20 cellular contexts compared by ENCODE assay signal in the genomic region with DNA sequence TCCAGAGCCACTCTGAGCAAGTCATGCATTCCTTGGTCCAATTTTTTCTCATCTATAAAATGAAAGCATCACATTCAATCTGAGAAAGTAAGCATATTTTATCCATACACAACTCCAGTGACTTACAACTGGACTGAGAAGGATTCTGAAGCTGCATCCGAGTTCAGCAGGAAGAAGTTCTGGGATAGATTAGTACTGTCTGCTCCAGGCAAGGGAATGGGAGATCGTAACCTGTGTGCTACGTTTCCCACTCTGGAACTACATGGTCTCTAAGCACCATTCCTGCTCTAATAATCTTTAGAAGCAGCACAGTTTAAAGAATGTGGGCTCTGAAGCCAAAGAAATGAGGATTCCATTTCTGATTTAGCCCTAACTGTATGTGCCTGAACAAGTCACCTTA.
"Had no signal": no experiment of that assay in that cellular context is flagged by ENCODE, and none has a peak within 500 bp of the region (broad histone marks: within the 10 kb centered on the region; RNA-seq: fewer than 3 reads in every experiment).

No MANE protein-coding gene starts in this region.

- H3K79me2 ChIP-seq: parathyroid adenoma had no signal

- H3K27me3 ChIP-seq: neural progenitor cell, ovary, right lobe of liver, sigmoid colon, thyroid gland, tibial nerve, upper lobe of left lung, vagina had no signal

- H3K9me3 ChIP-seq: ovary, psoas muscle, right lobe of liver, sigmoid colon, stomach, thoracic aorta, thyroid gland, tibial nerve, upper lobe of left lung, vagina had no signal

- H2AFZ ChIP-seq: neural progenitor cell, parathyroid adenoma had no signal

- DNase-seq: occipital lobe; ovary; psoas muscle; right lobe of liver; sigmoid colon; small intestine; stimulated activated CD4-positive, alpha-beta T cell treated with anti-CD3 and anti-CD28 coated beads, Interleukin-15, amount 100 ng/mL, for 24 hours; stimulated activated CD4-positive, alpha-beta T cell treated with anti-CD3 and anti-CD28 coated beads, Interleukin-2, amount 100 ng/mL, for 24 hours; stimulated activated CD4-positive, alpha-beta T cell treated with anti-CD3 and anti-CD28 coated beads, Interleukin-2, amount 100 ng/mL, for 48 hours; stimulated activated CD4-positive, alpha-beta T cell treated with anti-CD3 and anti-CD28 coated beads, Interleukin-4, amount 100 ng/mL, for 24 hours; stimulated activated naive B cell treated with anti-CD40 and anti-IgM and Interleukin-4, amounts not matched to agents 10 μg/mL and 1 μg/mL and 100 μg/mL, for 72 hours; stimulated activated naive CD4-positive, alpha-beta T cell treated with Interleukin-2 at 50 U/mL for 16 hours; stomach; thyroid gland had no signal

- H3K27ac ChIP-seq: neural progenitor cell, ovary, parathyroid adenoma, psoas muscle, right lobe of liver, sigmoid colon, stomach, thoracic aorta, thyroid gland, tibial nerve, upper lobe of left lung, vagina had no signal

- H3K4me1 ChIP-seq: neural progenitor cell, parathyroid adenoma, psoas muscle, right lobe of liver, sigmoid colon, stomach, thyroid gland, tibial nerve, upper lobe of left lung, vagina had no signal

- H3K4me3 ChIP-seq: neural progenitor cell, ovary, psoas muscle, right lobe of liver, sigmoid colon, stomach, thoracic aorta, thyroid gland, tibial nerve, upper lobe of left lung, vagina had no signal

- H3K36me3 ChIP-seq: neural progenitor cell, ovary, right lobe of liver, sigmoid colon, stomach, thoracic aorta, upper lobe of left lung, vagina had no signal

- H3K9ac ChIP-seq: neural progenitor cell, parathyroid adenoma had no signal

- H3K4me2 ChIP-seq: neural progenitor cell had no signal
